Comparison of ENCODE assay signal across 19 cellular contexts in the genomic region with DNA sequence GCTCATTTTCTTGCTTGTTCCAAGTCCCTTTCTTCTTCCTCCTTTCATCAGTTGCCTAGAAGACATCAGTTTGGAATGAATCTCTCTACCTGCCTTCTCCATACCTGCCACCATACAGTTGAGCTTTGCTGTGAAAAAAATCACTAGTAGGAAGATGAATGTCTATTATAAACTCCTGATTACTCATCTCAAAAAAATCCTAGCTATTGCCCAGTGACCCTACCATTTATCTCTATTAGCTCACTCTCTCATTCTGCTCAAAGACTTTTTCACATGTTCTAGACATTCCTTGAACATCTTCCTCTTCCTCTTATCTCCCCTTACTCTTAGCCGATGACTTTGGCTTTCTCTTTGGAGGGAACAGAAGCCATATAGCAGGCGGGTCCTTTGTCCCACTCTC. TPM values are rescaled to one million over a fixed set of nuclear protein-coding genes. Genes with fewer than 3 reads are reported as not detected.
"Had no signal": no experiment of that assay in that cellular context is flagged by ENCODE, and none has a peak within 500 bp of the region (broad histone marks: within the 10 kb centered on the region; RNA-seq: fewer than 3 reads in every experiment).

No MANE protein-coding gene starts in this region.

- H3K9me3 ChIP-seq: lower lobe of right lung had no signal

- DNase-seq: activated CD4-positive, alpha-beta memory T cell treated with anti-CD3 and anti-CD28 coated beads, Interleukin-2, amount 10 ng/mL, durations not matched to agents 7 days and 5 days; activated CD4-positive, alpha-beta T cell treated with anti-CD3 and anti-CD28 coated beads for 4 hours; activated effector memory CD4-positive, alpha-beta T cell treated with Interleukin-2 at 50 U/mL for 16 hours; activated naive CD4-positive, alpha-beta T cell treated with anti-CD3 and anti-CD28 coated beads, Interleukin-2, amount 50 U/mL, for 16 hours; activated T-cell treated with anti-CD3 and anti-CD28 coated beads, Interleukin-2, amount 50 U/mL, for 24 hours; caudate nucleus; glutamatergic neuron; left cardiac atrium; lower lobe of right lung; nucleus accumbens; right cardiac atrium; small intestine; stimulated activated CD4-positive, alpha-beta T cell treated with anti-CD3 and anti-CD28 coated beads, Interleukin-4, amount 100 ng/mL, for 4 hours; stimulated activated naive CD8-positive, alpha-beta T cell treated with anti-CD3 and anti-CD28 coated beads, Interleukin-15, Interleukin-2, amounts not matched to agents 100 U/mL and 50 U/mL, for 24 hours had no signal

- FAIRE-seq: colon, small intestine had no signal

- H3K27ac ChIP-seq: lower lobe of right lung, suprapubic skin had no signal

- H3K4me1 ChIP-seq: lower lobe of right lung, suprapubic skin had no signal

- H3K4me3 ChIP-seq: lower lobe of right lung, suprapubic skin had no signal

- H3K27me3 ChIP-seq: suprapubic skin had no signal

- H3K36me3 ChIP-seq: lower lobe of right lung, suprapubic skin had no signal

RNA-seq across cellular contexts. Expression of a gene that starts 49.7 kb away (rescaled TPM):
- total RNA-seq: activated CD4-positive, alpha-beta memory T cell treated with anti-CD3 and anti-CD28 coated beads, Interleukin-2, amount 10 ng/mL, durations not matched to agents 7 days and 5 days; esophagus mucosa; left cardiac atrium; lower lobe of right lung; posterior vena cava; right cardiac atrium; suprapubic skin; WTC11 had no signal
